Comparison of ENCODE assay signal across 18 cellular contexts in the genomic region with DNA sequence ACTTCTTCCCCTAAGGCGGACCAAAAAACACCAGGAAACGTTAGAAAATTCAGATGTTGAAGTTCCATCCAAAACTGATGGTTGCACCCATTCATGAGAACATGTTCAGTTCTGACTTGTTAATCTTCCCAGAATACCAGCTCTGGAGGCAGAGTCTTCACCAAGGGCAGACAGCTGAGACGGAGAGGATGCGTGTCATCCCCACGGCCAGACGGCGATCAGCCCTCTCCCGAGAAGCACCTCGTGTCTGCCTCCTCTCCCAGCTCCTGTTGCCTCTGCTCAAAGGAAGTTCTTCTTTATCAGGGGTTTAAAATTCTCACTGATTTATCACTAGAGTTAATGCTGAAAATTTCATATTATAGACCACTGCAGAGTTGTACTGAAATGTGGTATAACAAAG.
"Had no signal": no experiment of that assay in that cellular context is flagged by ENCODE, and none has a peak within 500 bp of the region (broad histone marks: within the 10 kb centered on the region; RNA-seq: fewer than 3 reads in every experiment).

No MANE protein-coding gene starts in this region.

- H3K4me1 ChIP-seq: esophagus squamous epithelium, foreskin keratinocyte, lower lobe of right lung, upper lobe of left lung had no signal

- H3K27ac Mint-ChIP-seq: naive B cell, neural progenitor cell had no signal

- H3K27me3 ChIP-seq: esophagus squamous epithelium, foreskin keratinocyte, neural progenitor cell, upper lobe of left lung had no signal

- DNase-seq: activated CD4-positive, alpha-beta T cell treated with anti-CD3 and anti-CD28 coated beads, Interleukin-2, amount 50 U/mL, for 48 hours; activated naive CD4-positive, alpha-beta T cell treated with anti-CD3 and anti-CD28 coated beads, Interleukin-2, amount 50 U/mL, for 16 hours; activated T-cell treated with anti-CD3 and anti-CD28 coated beads, Interleukin-2, amount 50 U/mL, for 1 hour; effector CD4-positive, alpha-beta T cell; esophagus squamous epithelium; foreskin keratinocyte; left colon; lower lobe of right lung; naive B cell; stimulated activated CD4-positive, alpha-beta T cell treated with anti-CD3 and anti-CD28 coated beads, Interleukin-4, amount 100 ng/mL, for 4 hours; stimulated activated CD8-positive, alpha-beta memory T cell treated with anti-CD3 and anti-CD28 coated beads, Interleukin-4, amount 100 ng/mL, for 48 hours; stimulated activated naive CD8-positive, alpha-beta T cell treated with anti-CD3 and anti-CD28 coated beads, Interleukin-15, Interleukin-2, amounts not matched to agents 100 U/mL and 50 U/mL, for 24 hours; T-helper 1 cell; upper lobe of left lung had no signal

- H3K27ac ChIP-seq: coronary artery, esophagus squamous epithelium, foreskin keratinocyte, lower lobe of right lung, neural progenitor cell, SK-N-MC, skin epidermis, upper lobe of left lung had no signal

- H3K9me3 ChIP-seq: esophagus squamous epithelium, lower lobe of right lung, upper lobe of left lung had no signal

- H3K36me3 Mint-ChIP-seq: naive B cell had no signal

- H3K4me2 ChIP-seq: neural progenitor cell had no signal

- H3K4me1 Mint-ChIP-seq: naive B cell had no signal

- H2AFZ ChIP-seq: neural progenitor cell had no signal

- H3K4me3 ChIP-seq: coronary artery, esophagus squamous epithelium, lower lobe of right lung, neural progenitor cell, SK-N-MC, skin epidermis, upper lobe of left lung had no signal

- H3K9me3 Mint-ChIP-seq: naive B cell, neural progenitor cell had no signal

- H3K9ac ChIP-seq: neural progenitor cell had no signal

- H3K4me3 Mint-ChIP-seq: naive B cell, neural progenitor cell had no signal
